Comparison of ENCODE assay signal across 8 cellular contexts in genomic region chr1:150560986-150561829, GRCh38. TPM values are rescaled to one million over a fixed set of nuclear protein-coding genes. Genes with fewer than 3 reads are reported as not detected.
DNase-seq lines count a peak whose midpoint lies in the region; ATAC-seq and TF ChIP-seq lines count a peak whose summit lies in the region.

No MANE protein-coding gene starts in this region.

- H3K27ac Mint-ChIP-seq in IgD-negative memory B cell, result peak overlapping the region; percentile 98 to 100 (median 99)
- H3K27ac Mint-ChIP-seq in activated T-helper 2 cell treated with anti-CD3 and anti-CD28 coated beads, Interferon-gamma antibody, Interleukin-2, Interleukin-4, amounts not matched to agents 10 μg/mL and 5 μg/mL and 100 μg/mL, durations not matched to agents 14 hours and 24 hours and 36 hours, result peak overlapping the region; percentile 100
- H3K27ac Mint-ChIP-seq in naive thymus-derived CD8-positive, alpha-beta T cell, result peak overlapping the region; percentile 97 to 100 (median 99)
- H3K27ac Mint-ChIP-seq in stimulated activated memory B cell treated with anti-CD40 and anti-IgM and Interleukin-4, amounts not matched to agents 10 μg/mL and 1 μg/mL and 100 μg/mL, for 72 hours, result peak overlapping the region; percentile 97

- H3K4me1 Mint-ChIP-seq in IgD-negative memory B cell, result peaks cover 20 to 31% (median 25%) of the 10 kb centered on the region in 3 donors
- peaks cover 42% of the 10 kb centered on the region for H3K4me1 Mint-ChIP-seq in activated T-helper 2 cell treated with anti-CD3 and anti-CD28 coated beads, Interferon-gamma antibody, Interleukin-2, Interleukin-4, amounts not matched to agents 10 μg/mL and 5 μg/mL and 100 μg/mL, durations not matched to agents 14 hours and 24 hours and 36 hours (ENCODE audit: low read depth)
- peaks cover 25 to 54% (median 50%) of the 10 kb centered on the region in 4 donors for H3K4me1 Mint-ChIP-seq in naive thymus-derived CD8-positive, alpha-beta T cell
- H3K4me1 Mint-ChIP-seq in stimulated activated memory B cell treated with anti-CD40 and anti-IgM and Interleukin-4, amounts not matched to agents 10 μg/mL and 1 μg/mL and 100 μg/mL, for 72 hours, result peaks cover 62% of the 10 kb centered on the region

- H3K4me3 ChIP-seq in Peyer's patch (peak overlapping the region; percentile 43 to 60 (median 56)), fibroblast of lung (replicated peaks in 1 of 4; ENCODE audit: control extremely low read depth in 1 of 4, insufficient read depth in 1 of 4, low read depth in 3 of 4, low read length in 4 of 4) (peak overlapping the region; percentile 56 to 69 (median 62))

- H3K36me3 Mint-ChIP-seq in IgD-negative memory B cell, result no peaks in the 10 kb centered on the region
- peaks cover 3% of the 10 kb centered on the region for H3K36me3 Mint-ChIP-seq in activated T-helper 2 cell treated with anti-CD3 and anti-CD28 coated beads, Interferon-gamma antibody, Interleukin-2, Interleukin-4, amounts not matched to agents 10 μg/mL and 5 μg/mL and 100 μg/mL, durations not matched to agents 14 hours and 24 hours and 36 hours (ENCODE audit: low read depth)
- H3K36me3 Mint-ChIP-seq in naive thymus-derived CD8-positive, alpha-beta T cell, result no peaks in the 10 kb centered on the region
- no peaks in the 10 kb centered on the region for H3K36me3 Mint-ChIP-seq in stimulated activated memory B cell treated with anti-CD40 and anti-IgM and Interleukin-4, amounts not matched to agents 10 μg/mL and 1 μg/mL and 100 μg/mL, for 72 hours

- peak overlapping the region; percentile 91 to 99 (median 96) for H3K4me3 Mint-ChIP-seq in IgD-negative memory B cell
- peak overlapping the region; percentile 97 for H3K4me3 Mint-ChIP-seq in activated T-helper 2 cell treated with anti-CD3 and anti-CD28 coated beads, Interferon-gamma antibody, Interleukin-2, Interleukin-4, amounts not matched to agents 10 μg/mL and 5 μg/mL and 100 μg/mL, durations not matched to agents 14 hours and 24 hours and 36 hours (ENCODE audit: low read depth)
- H3K4me3 Mint-ChIP-seq in naive thymus-derived CD8-positive, alpha-beta T cell, result peak overlapping the region; percentile 92 to 100 (median 96)
- peak overlapping the region; percentile 92 for H3K4me3 Mint-ChIP-seq in stimulated activated memory B cell treated with anti-CD40 and anti-IgM and Interleukin-4, amounts not matched to agents 10 μg/mL and 1 μg/mL and 100 μg/mL, for 72 hours

- H3K4me1 ChIP-seq in Peyer's patch, result peaks cover 14 to 65% (median 49%) of the 10 kb centered on the region in 4 donors
- H3K4me1 ChIP-seq in fibroblast of lung (ENCODE audit: control insufficient read depth, extremely low read depth, insufficient read depth, low read length), result peaks cover 37% of the 10 kb centered on the region

- no peak overlapping the region for H2AFZ ChIP-seq in fibroblast of lung (ENCODE audit: low read length)

- H3K4me2 ChIP-seq in fibroblast of lung (ENCODE audit: extremely low read depth, insufficient read depth, low read length), result peak overlapping the region; percentile 97

- peak; percentile 99 for DNase-seq in ACHN
- DNase-seq in Peyer's patch, result peak; percentile 91 to 97 (median 96)
- DNase-seq in activated T-helper 2 cell treated with anti-CD3 and anti-CD28 coated beads, Interferon-gamma antibody, Interleukin-2, Interleukin-4, amounts not matched to agents 10 μg/mL and 5 μg/mL and 100 μg/mL, durations not matched to agents 14 hours and 24 hours and 36 hours (ENCODE audit: low spot score), result peak; percentile 78
- peak; percentile 99 for DNase-seq in fibroblast of lung (ENCODE audit: low read depth in 2 of 2)
- peak; percentile 58 to 89 (median 77) for DNase-seq in naive thymus-derived CD8-positive, alpha-beta T cell

- H3K36me3 ChIP-seq in Peyer's patch (no peaks in the 10 kb centered on the region), fibroblast of lung (ENCODE audit: control insufficient read depth, insufficient read depth, low read length) (peaks cover 6% of the 10 kb centered on the region)

- H3K9ac ChIP-seq in fibroblast of lung (ENCODE audit: insufficient read depth, low read length), result peak overlapping the region; percentile 96

- ATAC-seq in GM18867 (IDR thresholded peaks at IDR 0.05; ENCODE audit: unreplicated experiment), result peak; percentile 27
- ATAC-seq in naive thymus-derived CD8-positive, alpha-beta T cell, result peak; percentile 33 to 42
- peak; percentile 55 for ATAC-seq in stimulated activated memory B cell treated with anti-CD40 and anti-IgM and Interleukin-4, amounts not matched to agents 10 μg/mL and 1 μg/mL and 100 μg/mL, for 72 hours

- H3K27me3 ChIP-seq in Peyer's patch (no peaks in the 10 kb centered on the region), fibroblast of lung (ENCODE audit: control insufficient read depth, insufficient read depth, low read length) (no peaks in the 10 kb centered on the region)

- no peaks in the 10 kb centered on the region for H3K9me3 Mint-ChIP-seq in IgD-negative memory B cell
- no peaks in the 10 kb centered on the region for H3K9me3 Mint-ChIP-seq in activated T-helper 2 cell treated with anti-CD3 and anti-CD28 coated beads, Interferon-gamma antibody, Interleukin-2, Interleukin-4, amounts not matched to agents 10 μg/mL and 5 μg/mL and 100 μg/mL, durations not matched to agents 14 hours and 24 hours and 36 hours
- H3K9me3 Mint-ChIP-seq in naive thymus-derived CD8-positive, alpha-beta T cell, result no peaks in the 10 kb centered on the region
- H3K9me3 Mint-ChIP-seq in stimulated activated memory B cell treated with anti-CD40 and anti-IgM and Interleukin-4, amounts not matched to agents 10 μg/mL and 1 μg/mL and 100 μg/mL, for 72 hours, result no peaks in the 10 kb centered on the region

- peak; percentile 82 to 95 for TF ChIP-seq POLR2A in Peyer's patch (IDR thresholded peaks at IDR 0.05)

- H3K9me3 ChIP-seq in Peyer's patch (no peaks in the 10 kb centered on the region), fibroblast of lung (ENCODE audit: control insufficient read depth, insufficient read depth, low read depth, low read length) (no peaks in the 10 kb centered on the region)

- H3K27ac ChIP-seq in Peyer's patch, result peak overlapping the region; percentile 97 to 100 (median 98)
- peak overlapping the region; percentile 100 for H3K27ac ChIP-seq in fibroblast of lung (ENCODE audit: insufficient read depth, low read length)

- in situ Hi-C loops in ACHN (cut with HindIII; ENCODE audit: low pct_ligation_motif_present, low pct_unique_long_range_greater_than_20kb, low sequenced_read_pairs), result no loop called here

- POLR2A ChIA-PET in naive thymus-derived CD8-positive, alpha-beta T cell (lab: Charles Lee), result interaction anchor here (0.5 to 16.2 kb wide), 25 partner anchors 13 to 1247 kb away, joined by 3 to 1195 read pairs (median 5); partner anchors contain the start of genes ADAMTSL4, ENSA, GOLPH3L and MCL1

- H3K27me3 Mint-ChIP-seq in IgD-negative memory B cell, result no peaks in the 10 kb centered on the region
- H3K27me3 Mint-ChIP-seq in activated T-helper 2 cell treated with anti-CD3 and anti-CD28 coated beads, Interferon-gamma antibody, Interleukin-2, Interleukin-4, amounts not matched to agents 10 μg/mL and 5 μg/mL and 100 μg/mL, durations not matched to agents 14 hours and 24 hours and 36 hours (ENCODE audit: low read depth), result no peaks in the 10 kb centered on the region
- H3K27me3 Mint-ChIP-seq in naive thymus-derived CD8-positive, alpha-beta T cell, result no peaks in the 10 kb centered on the region
- H3K27me3 Mint-ChIP-seq in stimulated activated memory B cell treated with anti-CD40 and anti-IgM and Interleukin-4, amounts not matched to agents 10 μg/mL and 1 μg/mL and 100 μg/mL, for 72 hours, result no peaks in the 10 kb centered on the region

- intact Hi-C loops in activated T-helper 2 cell treated with anti-CD3 and anti-CD28 coated beads, Interferon-gamma antibody, Interleukin-2, Interleukin-4, amounts not matched to agents 10 μg/mL and 5 μg/mL and 100 μg/mL, durations not matched to agents 14 hours and 24 hours and 36 hours (cut with micrococcal nuclease), result loop anchor here (1.0 to 10.0 kb wide), 10 partner anchors 50 to 676 kb away; partner anchors contain the start of genes CTSS, ENSA, GOLPH3L and MINDY1

- H4K20me1 ChIP-seq in fibroblast of lung (ENCODE audit: control insufficient read depth, extremely low read depth, insufficient read depth, low read length), result no peaks in the 10 kb centered on the region

- H3K79me2 ChIP-seq in fibroblast of lung (ENCODE audit: control insufficient read depth, insufficient read depth, low read length), result peaks cover 18% of the 10 kb centered on the region

- TF ChIP-seq CTCF in Peyer's patch (IDR thresholded peaks at IDR 0.05) (peak; percentile 87 to 95 (median 90)), fibroblast of lung (conservative IDR thresholded peaks at IDR 0.05 in 1 of 2, IDR thresholded peaks at IDR 0.05 in 1 of 2; ENCODE audit: low read depth in 1 of 2, low read length in 2 of 2) (peak; percentile 67 to 85)

RNA-seq across cellular contexts. Expression of gene ADAMTSL4, which starts 12.0 kb away (rescaled TPM):
- polyA plus RNA-seq in IgD-negative memory B cell (0.30 TPM), fibroblast of lung (7.3 and 19.8 TPM in 2 replicates)
- total RNA-seq in Peyer's patch (10 to 100 TPM in 3 of 4 donors, 1 to 10 TPM in 1; 2.3 to 28.9 (median 15.3) TPM), fibroblast of lung (6.4 and 13.0 TPM in 2 replicates)
- 2.7 and 2.9 TPM in 2 replicates for total RNA-seq in activated T-helper 2 cell treated with anti-CD3 and anti-CD28 coated beads, Interferon-gamma antibody, Interleukin-2, Interleukin-4, amounts not matched to agents 10 μg/mL and 5 μg/mL and 100 μg/mL, durations not matched to agents 14 hours and 24 hours and 36 hours
- 12.6 and 25.9 TPM in 2 replicates for polyA plus RNA-seq in fibroblast of lung (2012)
- polyA minus RNA-seq in fibroblast of lung (ENCODE audit: low replicate concordance), result 16.6 and 30.2 TPM in 2 replicates
- under 1 TPM; 0.16 to 0.29 TPM for total RNA-seq in naive thymus-derived CD8-positive, alpha-beta T cell
- polyA plus RNA-seq in naive thymus-derived CD8-positive, alpha-beta T cell, result under 1 TPM in 1 of 3 donors, not detected in 2; 0.32 TPM

RNA-seq across cellular contexts. Expression of gene MCL1, which starts 18.2 kb away (rescaled TPM):
- polyA plus RNA-seq in IgD-negative memory B cell (99.6 TPM), fibroblast of lung (108 and 136 TPM in 2 replicates)
- total RNA-seq in Peyer's patch (100 to 1,000 TPM; 102 to 154 (median 140) TPM), fibroblast of lung (232 and 233 TPM in 2 replicates)
- total RNA-seq in activated T-helper 2 cell treated with anti-CD3 and anti-CD28 coated beads, Interferon-gamma antibody, Interleukin-2, Interleukin-4, amounts not matched to agents 10 μg/mL and 5 μg/mL and 100 μg/mL, durations not matched to agents 14 hours and 24 hours and 36 hours, result 217 and 221 TPM in 2 replicates
- 105 and 138 TPM in 2 replicates for polyA plus RNA-seq in fibroblast of lung (2012)
- polyA minus RNA-seq in fibroblast of lung (ENCODE audit: low replicate concordance), result 24.4 and 91.5 TPM in 2 replicates
- 100 to 1,000 TPM; 291 TPM for total RNA-seq in naive thymus-derived CD8-positive, alpha-beta T cell
- polyA plus RNA-seq in naive thymus-derived CD8-positive, alpha-beta T cell, result 100 to 1,000 TPM; 125 to 170 (median 146) TPM

RNA-seq across cellular contexts. Expression of gene FALEC, which starts 45.7 kb away (rescaled TPM):
- polyA plus RNA-seq in IgD-negative memory B cell, result 1.0 TPM
- total RNA-seq in Peyer's patch, result not detected
- total RNA-seq in activated T-helper 2 cell treated with anti-CD3 and anti-CD28 coated beads, Interferon-gamma antibody, Interleukin-2, Interleukin-4, amounts not matched to agents 10 μg/mL and 5 μg/mL and 100 μg/mL, durations not matched to agents 14 hours and 24 hours and 36 hours, result 0.37 and 1.9 TPM in 2 replicates
- total RNA-seq in fibroblast of lung, result 0.83 and 1.0 TPM in 2 replicates
- polyA plus RNA-seq in fibroblast of lung, result 0.15 TPM in 1 of 2 replicates, not detected in the other
- not detected in 2 replicates for polyA plus RNA-seq in fibroblast of lung (2012)
- polyA minus RNA-seq in fibroblast of lung (ENCODE audit: low replicate concordance), result not detected in 2 replicates
- 1 to 10 TPM in 1 of 2 experiments, not detected in 1; 1.9 TPM for total RNA-seq in naive thymus-derived CD8-positive, alpha-beta T cell
- polyA plus RNA-seq in naive thymus-derived CD8-positive, alpha-beta T cell, result 1 to 10 TPM in 1 of 3 donors, under 1 TPM in 1, not detected in 1; 0.38 to 1.3 TPM

RNA-seq across cellular contexts. Expression of gene ECM1, which starts 53.3 kb away (rescaled TPM):
- 0.11 TPM for polyA plus RNA-seq in IgD-negative memory B cell
- total RNA-seq in Peyer's patch, result 10 to 100 TPM in 2 of 4 donors, 1 to 10 TPM in 2; 1.4 to 11.6 (median 9.6) TPM
- 1.6 and 1.8 TPM in 2 replicates for total RNA-seq in activated T-helper 2 cell treated with anti-CD3 and anti-CD28 coated beads, Interferon-gamma antibody, Interleukin-2, Interleukin-4, amounts not matched to agents 10 μg/mL and 5 μg/mL and 100 μg/mL, durations not matched to agents 14 hours and 24 hours and 36 hours
- 7.7 and 25.1 TPM in 2 replicates for total RNA-seq in fibroblast of lung
- 108 and 137 TPM in 2 replicates for polyA plus RNA-seq in fibroblast of lung
- polyA plus RNA-seq in fibroblast of lung (2012), result 171 and 192 TPM in 2 replicates
- 162 and 245 TPM in 2 replicates for polyA minus RNA-seq in fibroblast of lung (ENCODE audit: low replicate concordance)
- 1 to 10 TPM; 1.5 to 1.6 TPM for total RNA-seq in naive thymus-derived CD8-positive, alpha-beta T cell
- under 1 TPM in 1 of 3 donors, not detected in 2; 0.17 TPM for polyA plus RNA-seq in naive thymus-derived CD8-positive, alpha-beta T cell

Comparison
In these comparisons a context has a peak if more than half of its experiments do, and no peak if none do; other contexts are left out.
1. Peak in every context shown above with its lines: DNase-seq, ATAC-seq, H3K4me3 ChIP-seq and H3K27ac ChIP-seq.